In the genomic region with DNA sequence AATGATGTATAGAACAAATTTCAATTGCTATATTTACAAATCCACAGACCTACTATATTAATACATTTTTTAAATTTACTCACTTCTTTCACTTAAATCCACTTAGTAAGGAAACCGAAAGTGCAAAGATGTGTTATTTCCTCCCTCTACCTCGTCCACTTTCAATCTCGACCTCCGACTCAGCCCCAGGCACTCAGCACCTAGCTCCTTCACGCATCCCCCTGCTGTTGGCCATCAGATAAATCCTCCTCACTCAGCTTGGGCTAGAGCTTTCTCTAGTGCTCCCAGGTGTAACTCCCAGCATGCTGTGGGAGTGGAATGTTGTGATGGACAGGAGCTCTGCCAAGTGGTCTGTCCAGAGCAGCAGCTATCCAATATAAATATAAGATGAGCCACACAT, we compare ENCODE assay signal across 9 cellular contexts. TPM values are rescaled to one million over a fixed set of nuclear protein-coding genes. Genes with fewer than 3 reads are reported as not detected.
DNase-seq lines count a peak whose midpoint lies in the region; ATAC-seq and TF ChIP-seq lines count a peak whose summit lies in the region.
"Had no signal": no experiment of that assay in that cellular context is flagged by ENCODE, and none has a peak within 500 bp of the region (broad histone marks: within the 10 kb centered on the region; RNA-seq: fewer than 3 reads in every experiment).

No MANE protein-coding gene starts in this region.

- no peak overlapping the region for H3K4me3 Mint-ChIP-seq in glutamatergic neuron (ENCODE audit: unreplicated experiment)
- H3K4me3 Mint-ChIP-seq: neural crest cell had no signal

- no peaks in the 10 kb centered on the region for H3K9me3 ChIP-seq in SJCRH30 (replicated peaks)

- DNase-seq in iPS-NIHi7 (ENCODE audit: extremely low spot score): peak; percentile 19
- DNase-seq in SJCRH30: no peak
- DNase-seq in NCI-H1417 treated with DMSO at 0.1 percent for 48 hours (lab: John Stamatoyannopoulos, UW): no peak
- no peak for DNase-seq in cortex of kidney (lab: John Stamatoyannopoulos, UW)
- no peak for DNase-seq in glutamatergic neuron

- H3K4me1 ChIP-seq in SJCRH30: no peaks in the 10 kb centered on the region

- no peak overlapping the region for H3K4me3 ChIP-seq in SJCRH30

- H3K36me3 Mint-ChIP-seq in glutamatergic neuron (ENCODE audit: unreplicated experiment): no peaks in the 10 kb centered on the region

- no peak overlapping the region for H3K27ac Mint-ChIP-seq in glutamatergic neuron (ENCODE audit: unreplicated experiment)

- no peak overlapping the region for H3K27ac ChIP-seq in SJCRH30

- no peaks in the 10 kb centered on the region for H3K36me3 ChIP-seq in SJCRH30

- H3K9me3 Mint-ChIP-seq in glutamatergic neuron (ENCODE audit: unreplicated experiment): peaks cover 2% of the 10 kb centered on the region
- H3K9me3 Mint-ChIP-seq: neural crest cell had no signal

- H3K27me3 ChIP-seq in SJCRH30: no peaks in the 10 kb centered on the region

- ATAC-seq in GM18873 (IDR thresholded peaks at IDR 0.05; ENCODE audit: low FRiP score, unreplicated experiment) (peak; percentile 82), GM21717 (IDR thresholded peaks at IDR 0.05; ENCODE audit: unreplicated experiment) (peak; percentile 94), HG03432 (IDR thresholded peaks at IDR 0.05; ENCODE audit: unreplicated experiment) (peak; percentile 94)

- H3K27me3 Mint-ChIP-seq in glutamatergic neuron (ENCODE audit: unreplicated experiment): peaks cover 1% of the 10 kb centered on the region

- no peak for TF ChIP-seq CTCF in glutamatergic neuron (IDR thresholded peaks at IDR 0.05; ENCODE audit: partially characterized antibody, unreplicated experiment)

- peaks cover 2% of the 10 kb centered on the region for H3K4me1 Mint-ChIP-seq in glutamatergic neuron (ENCODE audit: low read depth, unreplicated experiment)
- H3K4me1 Mint-ChIP-seq: neural crest cell had no signal

RNA-seq across cellular contexts. Expression of a gene that starts 26.7 kb away (rescaled TPM):
- total RNA-seq in SJCRH30 (2014; rRNA removed; shearing (Covaris generic)): 8.4 and 11.0 TPM in 2 replicates
- total RNA-seq in glutamatergic neuron (ENCODE audit: unreplicated experiment): 0.37 TPM

RNA-seq across cellular contexts. Expression of a gene that starts 45.0 kb away (rescaled TPM):
- total RNA-seq in SJCRH30 (2014; rRNA removed; shearing (Covaris generic)): 141 and 145 TPM in 2 replicates
- 72.6 TPM for total RNA-seq in glutamatergic neuron (ENCODE audit: unreplicated experiment)
